2 cellular contexts compared by ENCODE assay signal in the genomic region with DNA sequence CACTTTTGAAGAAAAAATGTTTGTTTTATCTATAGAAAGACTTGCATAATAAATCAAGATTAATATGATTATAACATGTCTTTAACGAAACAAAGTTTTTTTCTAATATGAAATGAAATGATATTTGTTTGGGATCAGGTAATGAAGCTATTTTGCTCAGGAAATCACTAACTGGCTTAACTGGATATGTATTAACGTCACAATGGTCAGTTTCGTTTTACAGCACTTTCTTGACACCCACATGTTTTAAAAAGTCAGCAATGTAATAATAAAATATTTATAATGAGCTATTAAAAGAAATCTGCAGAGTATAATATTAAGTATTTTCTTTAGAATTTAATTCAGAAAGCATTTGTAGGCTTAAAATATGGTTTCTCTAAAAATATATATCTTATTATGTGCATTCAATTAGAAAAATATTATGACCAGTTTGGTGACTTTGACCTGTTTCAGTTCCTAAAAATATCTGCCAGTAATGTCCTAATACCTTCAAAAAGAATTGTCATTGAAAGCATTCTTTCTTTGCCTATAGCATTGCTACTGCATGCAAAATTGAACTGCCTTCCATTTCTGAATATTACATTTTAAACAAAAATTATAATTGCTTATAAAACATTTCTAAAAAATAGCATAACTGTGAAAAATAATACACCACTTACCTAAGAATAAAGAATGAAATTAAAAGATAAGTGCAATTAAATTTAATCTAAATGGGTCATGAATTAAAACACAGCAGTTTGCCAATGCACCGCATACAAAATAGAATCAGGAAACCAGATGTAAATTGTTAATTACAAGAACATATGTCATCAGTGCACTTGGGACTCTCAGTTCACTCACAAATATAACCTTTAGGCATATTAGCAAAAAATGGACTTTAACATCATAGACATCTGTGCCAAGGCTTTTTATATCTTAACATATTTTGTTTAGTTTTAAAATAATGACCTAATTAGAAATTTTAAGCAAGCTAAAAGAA.
TF ChIP-seq lines count a peak whose summit lies in the region.

No MANE protein-coding gene starts in this region.

TF ChIP-seq in liver, 16 proteins besides CTCF, POLR2A, EP300 and RAD21 (continued from another document):
- TF ChIP-seq HNF4G (IDR thresholded peaks at IDR 0.05): no peak

TF ChIP-seq in HepG2, 621 proteins besides CTCF, POLR2A, EP300 and RAD21:
- TF ChIP-seq KAT7 (CRISPR knock-in tag; IDR thresholded peaks at IDR 0.05; ENCODE audit: borderline replicate concordance) (no peak), ZNF468 (CRISPR knock-in tag; IDR thresholded peaks at IDR 0.05) (no peak), AGO2 (optimal IDR thresholded peaks at IDR 0.05; ENCODE audit: low read depth, low read length) (no peak), ATF1 (CRISPR knock-in tag; IDR thresholded peaks at IDR 0.05) (no peak), TGIF2 (CRISPR knock-in tag; IDR thresholded peaks at IDR 0.05) (no peak), MATR3 (CRISPR knock-in tag; IDR thresholded peaks at IDR 0.05) (no peak), TEAD2 (CRISPR knock-in tag; IDR thresholded peaks at IDR 0.05) (no peak), ZNF768 (CRISPR knock-in tag; IDR thresholded peaks at IDR 0.05) (no peak), NONO (IDR thresholded peaks at IDR 0.05) (no peak), NONO (CRISPR knock-in tag; conservative IDR thresholded peaks at IDR 0.05) (no peak), MAX (IDR thresholded peaks at IDR 0.05) (no peak), ZNF44 (CRISPR knock-in tag; IDR thresholded peaks at IDR 0.05) (no peak), PLRG1 (conservative IDR thresholded peaks at IDR 0.05) (no peak), GPN1 (CRISPR knock-in tag; IDR thresholded peaks at IDR 0.05; ENCODE audit: borderline replicate concordance) (no peak), ZFP37 (CRISPR knock-in tag; IDR thresholded peaks at IDR 0.05; ENCODE audit: borderline replicate concordance) (no peak), JARID2 (CRISPR knock-in tag; IDR thresholded peaks at IDR 0.05; ENCODE audit: insufficient replicate concordance) (no peak), RCOR2 (CRISPR knock-in tag; IDR thresholded peaks at IDR 0.05) (no peak)
- TF ChIP-seq, protein P1, sequence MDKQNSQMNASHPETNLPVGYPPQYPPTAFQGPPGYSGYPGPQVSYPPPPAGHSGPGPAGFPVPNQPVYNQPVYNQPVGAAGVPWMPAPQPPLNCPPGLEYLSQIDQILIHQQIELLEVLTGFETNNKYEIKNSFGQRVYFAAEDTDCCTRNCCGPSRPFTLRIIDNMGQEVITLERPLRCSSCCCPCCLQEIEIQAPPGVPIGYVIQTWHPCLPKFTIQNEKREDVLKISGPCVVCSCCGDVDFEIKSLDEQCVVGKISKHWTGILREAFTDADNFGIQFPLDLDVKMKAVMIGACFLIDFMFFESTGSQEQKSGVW (CRISPR knock-in tag; IDR thresholded peaks at IDR 0.05; ENCODE audit: borderline replicate concordance): no peak
- TF ChIP-seq, protein P2, sequence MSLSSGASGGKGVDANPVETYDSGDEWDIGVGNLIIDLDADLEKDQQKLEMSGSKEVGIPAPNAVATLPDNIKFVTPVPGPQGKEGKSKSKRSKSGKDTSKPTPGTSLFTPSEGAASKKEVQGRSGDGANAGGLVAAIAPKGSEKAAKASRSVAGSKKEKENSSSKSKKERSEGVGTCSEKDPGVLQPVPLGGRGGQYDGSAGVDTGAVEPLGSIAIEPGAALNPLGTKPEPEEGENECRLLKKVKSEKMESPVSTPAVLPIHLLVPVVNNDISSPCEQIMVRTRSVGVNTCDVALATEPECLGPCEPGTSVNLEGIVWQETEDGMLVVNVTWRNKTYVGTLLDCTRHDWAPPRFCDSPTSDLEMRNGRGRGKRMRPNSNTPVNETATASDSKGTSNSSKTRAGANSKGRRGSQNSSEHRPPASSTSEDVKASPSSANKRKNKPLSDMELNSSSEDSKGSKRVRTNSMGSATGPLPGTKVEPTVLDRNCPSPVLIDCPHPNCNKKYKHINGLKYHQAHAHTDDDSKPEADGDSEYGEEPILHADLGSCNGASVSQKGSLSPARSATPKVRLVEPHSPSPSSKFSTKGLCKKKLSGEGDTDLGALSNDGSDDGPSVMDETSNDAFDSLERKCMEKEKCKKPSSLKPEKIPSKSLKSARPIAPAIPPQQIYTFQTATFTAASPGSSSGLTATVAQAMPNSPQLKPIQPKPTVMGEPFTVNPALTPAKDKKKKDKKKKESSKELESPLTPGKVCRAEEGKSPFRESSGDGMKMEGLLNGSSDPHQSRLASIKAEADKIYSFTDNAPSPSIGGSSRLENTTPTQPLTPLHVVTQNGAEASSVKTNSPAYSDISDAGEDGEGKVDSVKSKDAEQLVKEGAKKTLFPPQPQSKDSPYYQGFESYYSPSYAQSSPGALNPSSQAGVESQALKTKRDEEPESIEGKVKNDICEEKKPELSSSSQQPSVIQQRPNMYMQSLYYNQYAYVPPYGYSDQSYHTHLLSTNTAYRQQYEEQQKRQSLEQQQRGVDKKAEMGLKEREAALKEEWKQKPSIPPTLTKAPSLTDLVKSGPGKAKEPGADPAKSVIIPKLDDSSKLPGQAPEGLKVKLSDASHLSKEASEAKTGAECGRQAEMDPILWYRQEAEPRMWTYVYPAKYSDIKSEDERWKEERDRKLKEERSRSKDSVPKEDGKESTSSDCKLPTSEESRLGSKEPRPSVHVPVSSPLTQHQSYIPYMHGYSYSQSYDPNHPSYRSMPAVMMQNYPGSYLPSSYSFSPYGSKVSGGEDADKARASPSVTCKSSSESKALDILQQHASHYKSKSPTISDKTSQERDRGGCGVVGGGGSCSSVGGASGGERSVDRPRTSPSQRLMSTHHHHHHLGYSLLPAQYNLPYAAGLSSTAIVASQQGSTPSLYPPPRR (CRISPR knock-in tag; IDR thresholded peaks at IDR 0.05; ENCODE audit: borderline replicate concordance): no peak
